8 cellular contexts compared by ENCODE assay signal in genomic region chr10:56823849-56824248, GRCh38.
A peak's percentile ranks its signal among the peaks of the same experiment; 100 is the strongest.
DNase-seq lines count a peak whose midpoint lies in the region; ATAC-seq, FAIRE-seq and TF ChIP-seq lines count a peak whose summit lies in the region.

No MANE protein-coding gene starts in this region.

- peaks cover 18% of the 10 kb centered on the region for H3K9me3 Mint-ChIP-seq in endothelial cell (ENCODE audit: unreplicated experiment)

- DNase-seq in D341Med (ENCODE audit: low spot score) (peak; percentile 54), Kasumi-1 (lab: John Stamatoyannopoulos, UW) (peak; percentile 63 to 78), endothelial cell (ENCODE audit: low spot score) (no peak), NCI-H774 (lab: John Stamatoyannopoulos, UW) (no peak), DMS114 treated with DMSO at 0.1 percent for 48 hours (lab: John Stamatoyannopoulos, UW; ENCODE audit: unreplicated experiment) (no peak), kidney glomerular epithelial cell (lab: John Stamatoyannopoulos, UW) (no peak), GM12892 (ENCODE audit: insufficient read length) (no peak)

- no peak for FAIRE-seq in GM12892 (lab: Jason Lieb, UNC)

- no peak overlapping the region for H3K27ac Mint-ChIP-seq in endothelial cell (ENCODE audit: unreplicated experiment)

- no peaks in the 10 kb centered on the region for H3K27me3 Mint-ChIP-seq in endothelial cell (ENCODE audit: unreplicated experiment)

- H3K36me3 Mint-ChIP-seq in endothelial cell (ENCODE audit: low read depth, unreplicated experiment), result peaks cover 7% of the 10 kb centered on the region

- TF ChIP-seq CTCF in endothelial cell (IDR thresholded peaks at IDR 0.05; ENCODE audit: unreplicated experiment), result peak; percentile 53

- no peak overlapping the region for H3K4me3 Mint-ChIP-seq in endothelial cell (ENCODE audit: unreplicated experiment)

- no peaks in the 10 kb centered on the region for H3K4me1 Mint-ChIP-seq in endothelial cell (ENCODE audit: unreplicated experiment)

- peak; percentile 79 for ATAC-seq in GM21529 (IDR thresholded peaks at IDR 0.05; ENCODE audit: unreplicated experiment)

- no peak for TF ChIP-seq POLR2A in GM12892 (IDR thresholded peaks at IDR 0.05; ENCODE audit: low read depth, low read length)

Comparison
In these comparisons a context has a peak if more than half of its experiments do, and no peak if none do; other contexts are left out.
1. DNase-seq: peak in D341Med (single experiment) and Kasumi-1 (2 of 2); none in endothelial cell (single experiment), NCI-H774 (single experiment), DMS114 treated with DMSO at 0.1 percent for 48 hours (single experiment), kidney glomerular epithelial cell (single experiment) and GM12892 (single experiment).